ENCODE assay signal across 8 cellular contexts in the genomic region with DNA sequence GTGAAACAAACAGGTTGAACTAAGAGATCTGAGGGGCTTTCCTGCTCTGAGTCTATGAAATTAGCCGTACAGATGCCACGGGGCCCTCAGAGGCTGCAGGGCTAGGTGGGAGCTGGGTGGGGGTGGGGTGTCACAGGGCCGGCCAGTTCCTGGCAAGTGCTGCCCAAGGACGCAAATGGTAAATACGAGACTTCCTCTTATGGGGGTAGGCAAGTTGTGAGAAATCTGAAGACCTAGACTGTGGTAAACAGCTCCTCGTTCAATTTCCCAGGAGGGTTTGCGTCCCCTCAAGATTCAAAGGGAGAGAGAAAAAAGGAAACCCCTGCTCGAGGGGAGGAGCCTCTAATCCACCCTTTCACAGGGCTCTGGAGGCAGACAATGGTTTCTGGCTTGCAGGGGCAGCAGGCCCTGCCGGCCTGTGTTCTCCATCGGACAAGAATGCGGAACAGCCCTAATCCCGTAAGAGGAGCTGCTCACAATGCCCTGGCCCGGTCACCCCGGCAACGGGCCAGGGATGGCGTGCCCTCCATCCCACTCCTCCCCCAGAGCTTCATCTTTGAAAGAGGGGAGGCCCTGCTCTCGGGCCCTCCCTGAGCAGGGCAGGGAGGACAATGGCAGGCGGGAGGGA. TPM values are rescaled to one million over a fixed set of nuclear protein-coding genes. Genes with fewer than 3 reads are reported as not detected.
DNase-seq lines count a peak whose midpoint lies in the region; ATAC-seq and TF ChIP-seq lines count a peak whose summit lies in the region.

No MANE protein-coding gene starts in this region.

- ATAC-seq in right cardiac atrium, result peak; percentile 66 to 83

- H3K36me3 ChIP-seq in SK-N-SH (replicated peaks in 1 of 2; ENCODE audit: control insufficient read depth in 1 of 2, insufficient read depth in 2 of 2, low read length in 1 of 2), result peaks cover 13 to 30% of the 10 kb centered on the region in 2 experiments

- H3K9me3 ChIP-seq in right cardiac atrium (ENCODE audit: control insufficient read depth, low read length) (no peaks in the 10 kb centered on the region), SK-N-SH (no peaks in the 10 kb centered on the region)

- DNase-seq in activated CD4-positive, alpha-beta T cell treated with anti-CD3 and anti-CD28 coated beads for 48 hours, result peak; percentile 48
- DNase-seq in activated CD4-positive, alpha-beta T cell treated with anti-CD3 and anti-CD28 coated beads for 1 hour, result no peak
- DNase-seq in NCI-H510A (lab: John Stamatoyannopoulos, UW) (peak; percentile 34), right cardiac atrium (peak; percentile 58 to 84 (median 82)), putamen (ENCODE audit: low spot score) (peak; percentile 52), RKO (ENCODE audit: low spot score) (no peak), SK-N-SH (no peak)

- TF ChIP-seq RAD21 in SK-N-SH (IDR thresholded peaks at IDR 0.05; ENCODE audit: low read length), result no peak

- H3K4me1 ChIP-seq in right cardiac atrium (ENCODE audit: control insufficient read depth, insufficient read depth, low read length) (peaks cover 21% of the 10 kb centered on the region), SK-N-SH (ENCODE audit: control insufficient read depth in 1 of 2, insufficient read depth in 2 of 2, low read depth in 1 of 2, low read length in 1 of 2) (peaks cover 13 to 24% of the 10 kb centered on the region in 2 experiments)

- H3K4me3 ChIP-seq in right cardiac atrium (ENCODE audit: low read length) (peak overlapping the region; percentile 21), SK-N-SH (ENCODE audit: low read depth in 2 of 2, low read length in 1 of 2) (no peak overlapping the region)

- peaks cover 4% of the 10 kb centered on the region for H3F3A ChIP-seq in SK-N-SH (replicated peaks; ENCODE audit: insufficient read depth)

- peaks cover 95% of the 10 kb centered on the region for H3K79me2 ChIP-seq in SK-N-SH (ENCODE audit: insufficient read depth)

- H3K4me2 ChIP-seq in SK-N-SH, result no peak overlapping the region; the same call in 1 of the 2 replicates

- CTCF ChIA-PET in SK-N-SH (lab: Yijun Ruan, JAX), result interaction anchor here (0.7 to 46.8 kb wide), 5 partner anchors 11 to 193 kb away, joined by 3 to 1368 read pairs (median 5); no protein-coding TSS in a partner anchor

- intact Hi-C loops in right cardiac atrium (cut with DNase I), result no loop called here

- POLR2A ChIA-PET in SK-N-SH (lab: Yijun Ruan, JAX), result no interaction called here

- H3K9ac ChIP-seq in SK-N-SH, result no peak overlapping the region

- no peaks in the 10 kb centered on the region for H3K9me2 ChIP-seq in SK-N-SH

- H3K27me3 ChIP-seq in right cardiac atrium (ENCODE audit: control insufficient read depth, insufficient read depth) (no peaks in the 10 kb centered on the region), SK-N-SH (ENCODE audit: insufficient read depth) (no peaks in the 10 kb centered on the region)

- no peak for TF ChIP-seq CTCF in SK-N-SH (IDR thresholded peaks at IDR 0.05)

- H4K20me1 ChIP-seq in SK-N-SH (ENCODE audit: insufficient read depth), result peaks cover 45% of the 10 kb centered on the region

- WGBS in right cardiac atrium, result 11% methylated on average over 18 of the region's 18 CpGs
- WGBS in SK-N-SH (ENCODE audit: low lambda C conversion rate), result 77% methylated on average over 12 of the region's 18 CpGs

- H3K27ac ChIP-seq in angular gyrus (ENCODE audit: low read depth, low read length) (peak overlapping the region; percentile 42), right cardiac atrium (ENCODE audit: low read length) (peak overlapping the region; percentile 92), SK-N-SH (ENCODE audit: low read depth in 2 of 2, low read length in 1 of 2) (no peak overlapping the region)

- no peak overlapping the region for H2AFZ ChIP-seq in SK-N-SH (ENCODE audit: low read depth)

- TF ChIP-seq EP300 in SK-N-SH (IDR thresholded peaks at IDR 0.05; ENCODE audit: borderline replicate concordance in 1 of 2, low read depth in 1 of 2, low read length in 1 of 2), result no peak

TF ChIP-seq in SK-N-SH, 30 proteins besides CTCF, POLR2A, EP300 and RAD21 (continues in another document):
- no peak for TF ChIP-seq MAX (IDR thresholded peaks at IDR 0.05; ENCODE audit: low read depth)
- no peak for TF ChIP-seq FOXJ3 (CRISPR knock-in tag; IDR thresholded peaks at IDR 0.05)
- TF ChIP-seq POLR2AphosphoS5 (IDR thresholded peaks at IDR 0.05; ENCODE audit: low read depth, low read length), result no peak
- TF ChIP-seq FOSL2 (IDR thresholded peaks at IDR 0.05; ENCODE audit: borderline replicate concordance, low read depth), result no peak
- no peak for TF ChIP-seq TCF12 (IDR thresholded peaks at IDR 0.05)
- TF ChIP-seq, protein P1, sequence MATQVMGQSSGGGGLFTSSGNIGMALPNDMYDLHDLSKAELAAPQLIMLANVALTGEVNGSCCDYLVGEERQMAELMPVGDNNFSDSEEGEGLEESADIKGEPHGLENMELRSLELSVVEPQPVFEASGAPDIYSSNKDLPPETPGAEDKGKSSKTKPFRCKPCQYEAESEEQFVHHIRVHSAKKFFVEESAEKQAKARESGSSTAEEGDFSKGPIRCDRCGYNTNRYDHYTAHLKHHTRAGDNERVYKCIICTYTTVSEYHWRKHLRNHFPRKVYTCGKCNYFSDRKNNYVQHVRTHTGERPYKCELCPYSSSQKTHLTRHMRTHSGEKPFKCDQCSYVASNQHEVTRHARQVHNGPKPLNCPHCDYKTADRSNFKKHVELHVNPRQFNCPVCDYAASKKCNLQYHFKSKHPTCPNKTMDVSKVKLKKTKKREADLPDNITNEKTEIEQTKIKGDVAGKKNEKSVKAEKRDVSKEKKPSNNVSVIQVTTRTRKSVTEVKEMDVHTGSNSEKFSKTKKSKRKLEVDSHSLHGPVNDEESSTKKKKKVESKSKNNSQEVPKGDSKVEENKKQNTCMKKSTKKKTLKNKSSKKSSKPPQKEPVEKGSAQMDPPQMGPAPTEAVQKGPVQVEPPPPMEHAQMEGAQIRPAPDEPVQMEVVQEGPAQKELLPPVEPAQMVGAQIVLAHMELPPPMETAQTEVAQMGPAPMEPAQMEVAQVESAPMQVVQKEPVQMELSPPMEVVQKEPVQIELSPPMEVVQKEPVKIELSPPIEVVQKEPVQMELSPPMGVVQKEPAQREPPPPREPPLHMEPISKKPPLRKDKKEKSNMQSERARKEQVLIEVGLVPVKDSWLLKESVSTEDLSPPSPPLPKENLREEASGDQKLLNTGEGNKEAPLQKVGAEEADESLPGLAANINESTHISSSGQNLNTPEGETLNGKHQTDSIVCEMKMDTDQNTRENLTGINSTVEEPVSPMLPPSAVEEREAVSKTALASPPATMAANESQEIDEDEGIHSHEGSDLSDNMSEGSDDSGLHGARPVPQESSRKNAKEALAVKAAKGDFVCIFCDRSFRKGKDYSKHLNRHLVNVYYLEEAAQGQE (IDR thresholded peaks at IDR 0.05; ENCODE audit: low read depth, low read length), result no peak
- TF ChIP-seq EZH2phosphoT487 (IDR thresholded peaks at IDR 0.05; ENCODE audit: borderline replicate concordance, low read depth), result no peak
- TF ChIP-seq GABPA (IDR thresholded peaks at IDR 0.05; ENCODE audit: low read depth), result no peak
- TF ChIP-seq JUND (IDR thresholded peaks at IDR 0.05), result no peak
- TF ChIP-seq RCOR1 (IDR thresholded peaks at IDR 0.05; ENCODE audit: low read length), result no peak
- TF ChIP-seq PBX3 (IDR thresholded peaks at IDR 0.05), result no peak
- TF ChIP-seq ELF1 (IDR thresholded peaks at IDR 0.05), result no peak
- TF ChIP-seq CHD2 (IDR thresholded peaks at IDR 0.05; ENCODE audit: low read length, partially characterized antibody), result no peak
- no peak for TF ChIP-seq ZBTB33 (IDR thresholded peaks at IDR 0.05; ENCODE audit: borderline replicate concordance, low read depth)
- TF ChIP-seq SIN3A (IDR thresholded peaks at IDR 0.05; ENCODE audit: borderline replicate concordance, low read depth, low read length), result no peak
- TF ChIP-seq TEAD4 (IDR thresholded peaks at IDR 0.05; ENCODE audit: borderline replicate concordance, insufficient read depth), result no peak
- TF ChIP-seq SMC3 (IDR thresholded peaks at IDR 0.05; ENCODE audit: low read depth, low read length), result no peak

RNA-seq across cellular contexts. Expression of gene NUAK2, which starts 7.8 kb away (rescaled TPM):
- 1 to 10 TPM in 3 of 4 donors, under 1 TPM in 1; 0.50 to 1.6 (median 1.4) TPM for total RNA-seq in right cardiac atrium
- polyA plus RNA-seq in right cardiac atrium (0.86 TPM), SK-N-SH (2012; rRNA removed) (6.8 and 11.1 TPM in 2 replicates)
- polyA plus RNA-seq in SK-N-SH (2012; cell fraction: cytosol; rRNA removed), result 4.4 and 6.4 TPM in 2 replicates
- 13.2 and 14.3 TPM in 2 replicates for polyA plus RNA-seq in SK-N-SH (2012; cell fraction: nucleus; rRNA removed)

RNA-seq across cellular contexts. Expression of gene KLHDC8A, which starts 42.9 kb away (rescaled TPM):
- under 1 TPM; 0.35 to 0.71 (median 0.52) TPM for total RNA-seq in right cardiac atrium
- 0.36 TPM for polyA plus RNA-seq in right cardiac atrium
- polyA plus RNA-seq in SK-N-SH (2012; rRNA removed), result 0.02 and 0.03 TPM in 2 replicates
- 0.01 and 0.09 TPM in 2 replicates for polyA plus RNA-seq in SK-N-SH (2012; cell fraction: cytosol; rRNA removed)
- polyA plus RNA-seq in SK-N-SH (2012; cell fraction: nucleus; rRNA removed), result 0.07 TPM in 1 of 2 replicates, not detected in the other

Comparison
In these comparisons a context has a peak if more than half of its experiments do, and no peak if none do; other contexts are left out.
1. DNase-seq: peak in activated CD4-positive, alpha-beta T cell treated with anti-CD3 and anti-CD28 coated beads for 48 hours (single experiment), NCI-H510A (single experiment), right cardiac atrium (3 of 3) and putamen (single experiment); none in activated CD4-positive, alpha-beta T cell treated with anti-CD3 and anti-CD28 coated beads for 1 hour (single experiment), RKO (single experiment) and SK-N-SH (single experiment).
2. H3K27ac ChIP-seq: peak in angular gyrus (single experiment) and right cardiac atrium (single experiment); none in SK-N-SH (0 of 2).